ENCODE assay signal across 1 cellular context in the genomic region with DNA sequence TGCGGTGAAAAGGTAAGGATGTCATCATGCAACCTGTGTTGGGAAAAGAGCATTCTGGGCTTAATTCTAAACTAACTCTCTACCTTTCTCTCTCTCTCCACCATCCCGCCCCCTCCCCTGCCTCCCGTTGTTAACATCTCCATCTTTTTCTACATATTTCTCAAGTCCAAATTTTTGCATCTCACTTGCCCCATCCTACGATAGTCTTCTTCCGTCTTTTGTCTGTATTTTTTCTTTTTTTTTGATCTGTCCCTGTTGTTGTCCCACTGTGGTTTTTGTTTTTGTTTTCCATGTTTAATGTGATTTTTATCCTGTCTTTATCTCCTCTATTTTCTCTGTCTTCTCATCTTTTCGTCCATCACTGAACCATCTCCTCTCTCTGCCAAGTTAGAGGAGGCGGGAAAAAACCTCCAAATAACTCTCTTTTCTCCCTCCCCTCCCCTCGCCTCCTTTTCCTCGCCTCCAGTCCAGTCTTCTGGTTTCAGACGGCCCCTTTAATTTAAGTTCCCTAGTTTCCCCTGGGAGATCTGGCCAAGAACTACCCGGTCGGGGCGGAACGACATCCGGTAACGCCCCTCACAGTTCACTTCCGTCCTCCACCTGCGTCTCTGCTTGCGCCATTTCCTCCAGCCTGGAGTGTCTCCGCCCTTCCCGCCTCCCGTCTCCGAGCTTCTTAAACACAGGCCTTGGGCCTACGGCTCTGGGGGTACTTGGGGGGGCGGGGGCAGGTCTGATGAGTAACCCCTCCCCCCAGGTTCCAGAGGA.
TF ChIP-seq lines count a peak whose summit lies in the region.

A gene with protein sequence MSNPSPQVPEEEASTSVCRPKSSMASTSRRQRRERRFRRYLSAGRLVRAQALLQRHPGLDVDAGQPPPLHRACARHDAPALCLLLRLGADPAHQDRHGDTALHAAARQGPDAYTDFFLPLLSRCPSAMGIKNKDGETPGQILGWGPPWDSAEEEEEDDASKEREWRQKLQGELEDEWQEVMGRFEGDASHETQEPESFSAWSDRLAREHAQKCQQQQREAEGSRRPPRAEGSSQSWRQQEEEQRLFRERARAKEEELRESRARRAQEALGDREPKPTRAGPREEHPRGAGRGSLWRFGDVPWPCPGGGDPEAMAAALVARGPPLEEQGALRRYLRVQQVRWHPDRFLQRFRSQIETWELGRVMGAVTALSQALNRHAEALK (plus strand): TSS at position 647 of the 765 bp plus-strand sequence. CDS start 87 bp downstream, at position 734.

TF ChIP-seq in HepG2, 621 proteins besides CTCF, POLR2A, EP300 and RAD21 (continued from another document and continues in another):
- TF ChIP-seq, protein P1, sequence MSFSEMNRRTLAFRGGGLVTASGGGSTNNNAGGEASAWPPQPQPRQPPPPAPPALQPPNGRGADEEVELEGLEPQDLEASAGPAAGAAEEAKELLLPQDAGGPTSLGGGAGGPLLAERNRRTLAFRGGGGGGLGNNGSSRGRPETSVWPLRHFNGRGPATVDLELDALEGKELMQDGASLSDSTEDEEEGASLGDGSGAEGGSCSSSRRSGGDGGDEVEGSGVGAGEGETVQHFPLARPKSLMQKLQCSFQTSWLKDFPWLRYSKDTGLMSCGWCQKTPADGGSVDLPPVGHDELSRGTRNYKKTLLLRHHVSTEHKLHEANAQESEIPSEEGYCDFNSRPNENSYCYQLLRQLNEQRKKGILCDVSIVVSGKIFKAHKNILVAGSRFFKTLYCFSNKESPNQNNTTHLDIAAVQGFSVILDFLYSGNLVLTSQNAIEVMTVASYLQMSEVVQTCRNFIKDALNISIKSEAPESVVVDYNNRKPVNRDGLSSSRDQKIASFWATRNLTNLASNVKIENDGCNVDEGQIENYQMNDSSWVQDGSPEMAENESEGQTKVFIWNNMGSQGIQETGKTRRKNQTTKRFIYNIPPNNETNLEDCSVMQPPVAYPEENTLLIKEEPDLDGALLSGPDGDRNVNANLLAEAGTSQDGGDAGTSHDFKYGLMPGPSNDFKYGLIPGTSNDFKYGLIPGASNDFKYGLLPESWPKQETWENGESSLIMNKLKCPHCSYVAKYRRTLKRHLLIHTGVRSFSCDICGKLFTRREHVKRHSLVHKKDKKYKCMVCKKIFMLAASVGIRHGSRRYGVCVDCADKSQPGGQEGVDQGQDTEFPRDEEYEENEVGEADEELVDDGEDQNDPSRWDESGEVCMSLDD (CRISPR knock-in tag; IDR thresholded peaks at IDR 0.05; ENCODE audit: borderline replicate concordance) = no peak
- TF ChIP-seq ZNF431 (CRISPR knock-in tag; IDR thresholded peaks at IDR 0.05; ENCODE audit: borderline replicate concordance, low read depth) = 0 out of 2 replicates have a peak, but pooled peaks have one; percentile 61
- TF ChIP-seq, protein P2, sequence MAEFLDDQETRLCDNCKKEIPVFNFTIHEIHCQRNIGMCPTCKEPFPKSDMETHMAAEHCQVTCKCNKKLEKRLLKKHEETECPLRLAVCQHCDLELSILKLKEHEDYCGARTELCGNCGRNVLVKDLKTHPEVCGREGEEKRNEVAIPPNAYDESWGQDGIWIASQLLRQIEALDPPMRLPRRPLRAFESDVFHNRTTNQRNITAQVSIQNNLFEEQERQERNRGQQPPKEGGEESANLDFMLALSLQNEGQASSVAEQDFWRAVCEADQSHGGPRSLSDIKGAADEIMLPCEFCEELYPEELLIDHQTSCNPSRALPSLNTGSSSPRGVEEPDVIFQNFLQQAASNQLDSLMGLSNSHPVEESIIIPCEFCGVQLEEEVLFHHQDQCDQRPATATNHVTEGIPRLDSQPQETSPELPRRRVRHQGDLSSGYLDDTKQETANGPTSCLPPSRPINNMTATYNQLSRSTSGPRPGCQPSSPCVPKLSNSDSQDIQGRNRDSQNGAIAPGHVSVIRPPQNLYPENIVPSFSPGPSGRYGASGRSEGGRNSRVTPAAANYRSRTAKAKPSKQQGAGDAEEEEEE (CRISPR knock-in tag; IDR thresholded peaks at IDR 0.05; ENCODE audit: borderline replicate concordance) = peak; percentile 81; the same call in 1 of the 2 replicates
- TF ChIP-seq CREM (IDR thresholded peaks at IDR 0.05) = peak; percentile 98
- TF ChIP-seq CREM (CRISPR knock-in tag; IDR thresholded peaks at IDR 0.05) = 0 out of 2 replicates have a peak, but pooled peaks have one; percentile 8
- TF ChIP-seq, protein P3, sequence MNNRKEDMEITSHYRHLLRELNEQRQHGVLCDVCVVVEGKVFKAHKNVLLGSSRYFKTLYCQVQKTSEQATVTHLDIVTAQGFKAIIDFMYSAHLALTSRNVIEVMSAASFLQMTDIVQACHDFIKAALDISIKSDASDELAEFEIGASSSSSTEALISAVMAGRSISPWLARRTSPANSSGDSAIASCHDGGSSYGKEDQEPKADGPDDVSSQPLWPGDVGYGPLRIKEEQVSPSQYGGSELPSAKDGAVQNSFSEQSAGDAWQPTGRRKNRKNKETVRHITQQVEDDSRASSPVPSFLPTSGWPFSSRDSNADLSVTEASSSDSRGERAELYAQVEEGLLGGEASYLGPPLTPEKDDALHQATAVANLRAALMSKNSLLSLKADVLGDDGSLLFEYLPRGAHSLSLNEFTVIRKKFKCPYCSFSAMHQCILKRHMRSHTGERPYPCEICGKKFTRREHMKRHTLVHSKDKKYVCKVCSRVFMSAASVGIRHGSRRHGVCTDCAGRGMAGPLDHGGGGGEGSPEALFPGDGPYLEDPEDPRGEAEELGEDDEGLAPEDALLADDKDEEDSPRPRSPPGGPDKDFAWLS (CRISPR knock-in tag; IDR thresholded peaks at IDR 0.05; ENCODE audit: borderline replicate concordance) = no peak
- no peak for TF ChIP-seq ZNF790 (CRISPR knock-in tag; IDR thresholded peaks at IDR 0.05; ENCODE audit: borderline replicate concordance)
- TF ChIP-seq NFATC3 (CRISPR knock-in tag; IDR thresholded peaks at IDR 0.05) = no peak; the same call in 1 of the 2 replicates
- no peak for TF ChIP-seq HES4 (CRISPR knock-in tag; IDR thresholded peaks at IDR 0.05; ENCODE audit: borderline replicate concordance)
- TF ChIP-seq KLF16 (CRISPR knock-in tag; IDR thresholded peaks at IDR 0.05) = peak in 1 of 2 experiments; percentile 88; a peak in 1 of 4 replicates
- TF ChIP-seq RCOR2 (CRISPR knock-in tag; IDR thresholded peaks at IDR 0.05) = no peak; the same call in 1 of the 2 replicates
- no peak for TF ChIP-seq ZNF616 (CRISPR knock-in tag; IDR thresholded peaks at IDR 0.05; ENCODE audit: low read depth)
- no peak for TF ChIP-seq ZNF749 (CRISPR knock-in tag; IDR thresholded peaks at IDR 0.05; ENCODE audit: borderline replicate concordance)
- TF ChIP-seq, protein P4, sequence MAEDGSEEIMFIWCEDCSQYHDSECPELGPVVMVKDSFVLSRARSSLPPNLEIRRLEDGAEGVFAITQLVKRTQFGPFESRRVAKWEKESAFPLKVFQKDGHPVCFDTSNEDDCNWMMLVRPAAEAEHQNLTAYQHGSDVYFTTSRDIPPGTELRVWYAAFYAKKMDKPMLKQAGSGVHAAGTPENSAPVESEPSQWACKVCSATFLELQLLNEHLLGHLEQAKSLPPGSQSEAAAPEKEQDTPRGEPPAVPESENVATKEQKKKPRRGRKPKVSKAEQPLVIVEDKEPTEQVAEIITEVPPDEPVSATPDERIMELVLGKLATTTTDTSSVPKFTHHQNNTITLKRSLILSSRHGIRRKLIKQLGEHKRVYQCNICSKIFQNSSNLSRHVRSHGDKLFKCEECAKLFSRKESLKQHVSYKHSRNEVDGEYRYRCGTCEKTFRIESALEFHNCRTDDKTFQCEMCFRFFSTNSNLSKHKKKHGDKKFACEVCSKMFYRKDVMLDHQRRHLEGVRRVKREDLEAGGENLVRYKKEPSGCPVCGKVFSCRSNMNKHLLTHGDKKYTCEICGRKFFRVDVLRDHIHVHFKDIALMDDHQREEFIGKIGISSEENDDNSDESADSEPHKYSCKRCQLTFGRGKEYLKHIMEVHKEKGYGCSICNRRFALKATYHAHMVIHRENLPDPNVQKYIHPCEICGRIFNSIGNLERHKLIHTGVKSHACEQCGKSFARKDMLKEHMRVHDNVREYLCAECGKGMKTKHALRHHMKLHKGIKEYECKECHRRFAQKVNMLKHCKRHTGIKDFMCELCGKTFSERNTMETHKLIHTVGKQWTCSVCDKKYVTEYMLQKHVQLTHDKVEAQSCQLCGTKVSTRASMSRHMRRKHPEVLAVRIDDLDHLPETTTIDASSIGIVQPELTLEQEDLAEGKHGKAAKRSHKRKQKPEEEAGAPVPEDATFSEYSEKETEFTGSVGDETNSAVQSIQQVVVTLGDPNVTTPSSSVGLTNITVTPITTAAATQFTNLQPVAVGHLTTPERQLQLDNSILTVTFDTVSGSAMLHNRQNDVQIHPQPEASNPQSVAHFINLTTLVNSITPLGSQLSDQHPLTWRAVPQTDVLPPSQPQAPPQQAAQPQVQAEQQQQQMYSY (CRISPR knock-in tag; IDR thresholded peaks at IDR 0.05) = no peak
- TF ChIP-seq SMARCC2 (IDR thresholded peaks at IDR 0.05) = no peak
- TF ChIP-seq U2AF1 (optimal IDR thresholded peaks at IDR 0.05; ENCODE audit: low read depth, low read length) = peak; percentile 27
- TF ChIP-seq MEF2D (CRISPR knock-in tag; IDR thresholded peaks at IDR 0.05) = no peak
- TF ChIP-seq HNF4A (CRISPR knock-in tag; IDR thresholded peaks at IDR 0.05) = 0 out of 2 replicates have a peak, but pooled peaks have one; percentile 9
- no peak for TF ChIP-seq RFX1 (IDR thresholded peaks at IDR 0.05)
- peak; percentile 87; the same call in 1 of the 2 replicates for TF ChIP-seq CEBPB (IDR thresholded peaks at IDR 0.05; ENCODE audit: borderline replicate concordance, low read depth, low read length)
- no peak for TF ChIP-seq ZKSCAN1 (IDR thresholded peaks at IDR 0.05; ENCODE audit: low read length)
- TF ChIP-seq, protein P5, sequence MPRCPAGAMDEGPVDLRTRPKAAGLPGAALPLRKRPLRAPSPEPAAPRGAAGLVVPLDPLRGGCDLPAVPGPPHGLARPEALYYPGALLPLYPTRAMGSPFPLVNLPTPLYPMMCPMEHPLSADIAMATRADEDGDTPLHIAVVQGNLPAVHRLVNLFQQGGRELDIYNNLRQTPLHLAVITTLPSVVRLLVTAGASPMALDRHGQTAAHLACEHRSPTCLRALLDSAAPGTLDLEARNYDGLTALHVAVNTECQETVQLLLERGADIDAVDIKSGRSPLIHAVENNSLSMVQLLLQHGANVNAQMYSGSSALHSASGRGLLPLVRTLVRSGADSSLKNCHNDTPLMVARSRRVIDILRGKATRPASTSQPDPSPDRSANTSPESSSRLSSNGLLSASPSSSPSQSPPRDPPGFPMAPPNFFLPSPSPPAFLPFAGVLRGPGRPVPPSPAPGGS (CRISPR knock-in tag; IDR thresholded peaks at IDR 0.05) = no peak
- no peak for TF ChIP-seq SOX6 (IDR thresholded peaks at IDR 0.05)
- peak; percentile 40 for TF ChIP-seq SOX6 (CRISPR knock-in tag; IDR thresholded peaks at IDR 0.05)
- TF ChIP-seq ZNF501 (CRISPR knock-in tag; IDR thresholded peaks at IDR 0.05) = 0 out of 2 replicates have a peak, but pooled peaks have one; percentile 11
- peak; percentile 64; the same call in 1 of the 2 replicates for TF ChIP-seq JUN (CRISPR knock-in tag; IDR thresholded peaks at IDR 0.05)
- no peak for TF ChIP-seq PITX1 (CRISPR knock-in tag; IDR thresholded peaks at IDR 0.05)
- TF ChIP-seq ZNF10 (CRISPR knock-in tag; IDR thresholded peaks at IDR 0.05; ENCODE audit: borderline replicate concordance, low read depth) = no peak
- no peak for TF ChIP-seq FLYWCH1 (CRISPR knock-in tag; IDR thresholded peaks at IDR 0.05)
- TF ChIP-seq TCF12 (IDR thresholded peaks at IDR 0.05) = no peak
- TF ChIP-seq TCF12 (CRISPR knock-in tag; IDR thresholded peaks at IDR 0.05) = no peak
- TF ChIP-seq, protein P6, sequence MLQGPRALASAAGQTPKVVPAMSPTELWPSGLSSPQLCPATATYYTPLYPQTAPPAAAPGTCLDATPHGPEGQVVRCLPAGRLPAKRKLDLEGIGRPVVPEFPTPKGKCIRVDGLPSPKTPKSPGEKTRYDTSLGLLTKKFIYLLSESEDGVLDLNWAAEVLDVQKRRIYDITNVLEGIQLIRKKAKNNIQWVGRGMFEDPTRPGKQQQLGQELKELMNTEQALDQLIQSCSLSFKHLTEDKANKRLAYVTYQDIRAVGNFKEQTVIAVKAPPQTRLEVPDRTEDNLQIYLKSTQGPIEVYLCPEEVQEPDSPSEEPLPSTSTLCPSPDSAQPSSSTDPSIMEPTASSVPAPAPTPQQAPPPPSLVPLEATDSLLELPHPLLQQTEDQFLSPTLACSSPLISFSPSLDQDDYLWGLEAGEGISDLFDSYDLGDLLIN (CRISPR knock-in tag; IDR thresholded peaks at IDR 0.05; ENCODE audit: borderline replicate concordance) = no peak
- TF ChIP-seq ATRX (CRISPR knock-in tag; IDR thresholded peaks at IDR 0.05; ENCODE audit: borderline replicate concordance) = no peak
- TF ChIP-seq, protein P7, sequence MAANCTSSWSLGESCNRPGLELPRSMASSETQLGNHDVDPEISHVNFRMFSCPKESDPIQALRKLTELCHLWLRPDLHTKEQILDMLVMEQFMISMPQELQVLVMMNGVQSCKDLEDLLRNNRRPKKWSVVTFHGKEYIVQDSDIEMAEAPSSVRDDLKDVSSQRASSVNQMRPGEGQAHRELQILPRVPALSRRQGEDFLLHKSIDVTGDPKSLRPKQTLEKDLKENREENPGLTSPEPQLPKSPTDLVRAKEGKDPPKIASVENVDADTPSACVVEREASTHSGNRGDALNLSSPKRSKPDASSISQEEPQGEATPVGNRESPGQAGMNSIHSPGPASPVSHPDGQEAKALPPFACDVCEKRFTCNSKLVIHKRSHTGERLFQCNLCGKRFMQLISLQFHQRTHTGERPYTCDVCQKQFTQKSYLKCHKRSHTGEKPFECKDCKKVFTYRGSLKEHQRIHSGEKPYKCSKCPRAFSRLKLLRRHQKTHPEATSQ (CRISPR knock-in tag; IDR thresholded peaks at IDR 0.05; ENCODE audit: borderline replicate concordance) = no peak
- no peak for TF ChIP-seq SCMH1 (CRISPR knock-in tag; IDR thresholded peaks at IDR 0.05; ENCODE audit: borderline replicate concordance)
- no peak for TF ChIP-seq ZNF619 (CRISPR knock-in tag; IDR thresholded peaks at IDR 0.05)
- TF ChIP-seq ATM (IDR thresholded peaks at IDR 0.05; ENCODE audit: borderline replicate concordance) = no peak
- TF ChIP-seq SAFB2 (CRISPR knock-in tag; IDR thresholded peaks at IDR 0.05; ENCODE audit: borderline replicate concordance, low read depth) = no peak; the same call in 1 of the 2 replicates
- TF ChIP-seq, protein P8, sequence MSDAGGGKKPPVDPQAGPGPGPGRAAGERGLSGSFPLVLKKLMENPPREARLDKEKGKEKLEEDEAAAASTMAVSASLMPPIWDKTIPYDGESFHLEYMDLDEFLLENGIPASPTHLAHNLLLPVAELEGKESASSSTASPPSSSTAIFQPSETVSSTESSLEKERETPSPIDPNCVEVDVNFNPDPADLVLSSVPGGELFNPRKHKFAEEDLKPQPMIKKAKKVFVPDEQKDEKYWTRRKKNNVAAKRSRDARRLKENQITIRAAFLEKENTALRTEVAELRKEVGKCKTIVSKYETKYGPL (CRISPR knock-in tag; IDR thresholded peaks at IDR 0.05) = no peak
- no peak for TF ChIP-seq ZNF549 (CRISPR knock-in tag; IDR thresholded peaks at IDR 0.05)
- no peak for TF ChIP-seq ZBTB21 (CRISPR knock-in tag; IDR thresholded peaks at IDR 0.05)
- no peak for TF ChIP-seq ZFP41 (CRISPR knock-in tag; IDR thresholded peaks at IDR 0.05; ENCODE audit: borderline replicate concordance)
- TF ChIP-seq ELF4 (CRISPR knock-in tag; IDR thresholded peaks at IDR 0.05; ENCODE audit: borderline replicate concordance) = no peak; the same call in 1 of the 2 replicates
